Comparison of ENCODE assay signal across 26 cellular contexts in the genomic region with DNA sequence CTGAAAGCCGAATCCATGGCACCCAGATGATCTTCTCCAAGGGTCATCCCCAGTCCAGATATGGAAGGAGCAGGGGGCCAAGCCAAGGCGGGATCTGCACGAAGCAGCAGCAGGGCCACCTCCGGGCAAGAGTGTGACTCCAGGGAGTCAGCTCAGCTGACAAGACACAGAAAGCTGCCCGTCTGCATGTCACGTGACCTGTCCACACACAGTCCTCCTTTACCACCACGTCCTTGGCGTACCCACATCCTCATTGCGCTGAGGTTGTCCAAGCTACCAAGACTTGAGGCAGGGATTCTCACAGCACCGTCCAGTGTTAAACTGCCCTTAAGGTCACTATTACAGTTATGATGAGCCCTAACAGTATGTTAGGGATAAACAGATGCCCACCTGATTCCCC. TPM values are rescaled to one million over a fixed set of nuclear protein-coding genes. Genes with fewer than 3 reads are reported as not detected.
A peak's percentile ranks its signal among the peaks of the same experiment; 100 is the strongest.
DNase-seq lines count a peak whose midpoint lies in the region; ATAC-seq and FAIRE-seq lines count a peak whose summit lies in the region.
"Had no signal": no experiment of that assay in that cellular context is flagged by ENCODE, and none has a peak within 500 bp of the region (broad histone marks: within the 10 kb centered on the region; RNA-seq: fewer than 3 reads in every experiment).

No MANE protein-coding gene starts in this region.

- intact Hi-C loops in CD4-positive, alpha-beta memory T cell (cut with micrococcal nuclease): no loop called here
- intact Hi-C loops in right cardiac atrium (cut with DNase I): no loop called here

- peaks cover 38 to 86% (median 59%) of the 10 kb centered on the region in 4 donors for H3K4me1 Mint-ChIP-seq in CD4-positive, alpha-beta memory T cell
- peaks cover 61% of the 10 kb centered on the region for H3K4me1 Mint-ChIP-seq in central memory CD8-positive, alpha-beta T cell
- H3K4me1 Mint-ChIP-seq in natural killer cell treated with Interleukin-12 subunit alpha and Interleukin-12 subunit beta and Interleukin-15 and Interleukin-18, amount 100 ng/mL, for 72 hours (ENCODE audit: low read depth in 2 of 2): peaks cover 45 to 49% of the 10 kb centered on the region in 2 donors

- peak in 1 of 5 donors; percentile 35 for DNase-seq in CD4-positive, alpha-beta memory T cell
- DNase-seq in HTR-8/SVneo (ENCODE audit: insufficient read length, low spot score) (no peak), right cardiac atrium (no peak), middle frontal gyrus (ENCODE audit: extremely low spot score, low spot score) (no peak)
- DNase-seq in central memory CD8-positive, alpha-beta T cell (ENCODE audit: low spot score in 2 of 2): no peak
- peak; percentile 77 for DNase-seq in natural killer cell treated with Interleukin-12 subunit alpha and Interleukin-12 subunit beta and Interleukin-15 and Interleukin-18, amount 100 ng/mL, for 72 hours (ENCODE audit: low spot score)
- no peak for DNase-seq in activated CD4-positive, alpha-beta T cell treated with anti-CD3 and anti-CD28 coated beads, Interleukin-2, amount 50 U/mL, for 4 hours
- DNase-seq: activated CD4-positive, CD25-positive, alpha-beta regulatory T cell; activated CD8-positive, alpha-beta memory T cell treated with anti-CD3 and anti-CD28 coated beads for 24 hours; activated naive CD4-positive, alpha-beta T cell treated with anti-CD3 and anti-CD28 coated beads, Interleukin-2, amount 50 U/mL, for 16 hours; activated T-cell treated with anti-CD3 and anti-CD28 coated beads, Interleukin-2, amount 50 U/mL, for 48 hours; brain microvascular endothelial cell; dermis blood vessel endothelial cell; GF-D8; left ventricle myocardium inferior; midbrain; NCI-H1694; NCI-H2171; NCI-H524; Peyer's patch; stimulated activated CD4-positive, alpha-beta T cell treated with anti-CD3 and anti-CD28 coated beads, Interleukin-2, amount 100 ng/mL, for 48 hours; stimulated activated naive CD8-positive, alpha-beta T cell treated with anti-CD3 and anti-CD28 coated beads, Interleukin-15, Interleukin-2, amounts not matched to agents 100 U/mL and 50 U/mL, for 24 hours; thyroid gland had no signal

- no peaks in the 10 kb centered on the region for H3K27me3 Mint-ChIP-seq in CD4-positive, alpha-beta memory T cell
- H3K27me3 Mint-ChIP-seq in central memory CD8-positive, alpha-beta T cell: no peaks in the 10 kb centered on the region
- no peaks in the 10 kb centered on the region for H3K27me3 Mint-ChIP-seq in natural killer cell treated with Interleukin-12 subunit alpha and Interleukin-12 subunit beta and Interleukin-15 and Interleukin-18, amount 100 ng/mL, for 72 hours

- peak overlapping the region; percentile 57 to 92 (median 84) for H3K27ac Mint-ChIP-seq in CD4-positive, alpha-beta memory T cell
- H3K27ac Mint-ChIP-seq in central memory CD8-positive, alpha-beta T cell (ENCODE audit: low read depth): peak overlapping the region; percentile 54
- peak overlapping the region; percentile 3 to 45 for H3K27ac Mint-ChIP-seq in natural killer cell treated with Interleukin-12 subunit alpha and Interleukin-12 subunit beta and Interleukin-15 and Interleukin-18, amount 100 ng/mL, for 72 hours

- POLR2A ChIA-PET in CD4-positive, alpha-beta memory T cell (lab: Charles Lee; ENCODE audit: partially characterized antibody): interaction anchor here (0.9 to 2.7 kb wide), 4 partner anchors 8 to 14 kb away, joined by 3 to 10 read pairs (median 4); no protein-coding TSS in a partner anchor

- peaks cover 50% of the 10 kb centered on the region for H3K36me3 ChIP-seq in CD4-positive, alpha-beta memory T cell (ENCODE audit: insufficient read depth, low read length)

- no peak for ATAC-seq in central memory CD8-positive, alpha-beta T cell (replicated peaks; ENCODE audit: extremely low read depth, poor library complexity, severe bottlenecking)
- peak; percentile 56 to 76 for ATAC-seq in natural killer cell treated with Interleukin-12 subunit alpha and Interleukin-12 subunit beta and Interleukin-15 and Interleukin-18, amount 100 ng/mL, for 72 hours
- no peak for ATAC-seq in right cardiac atrium
- no peak for ATAC-seq in GM18868 (IDR thresholded peaks at IDR 0.05; ENCODE audit: unreplicated experiment)
- ATAC-seq: stimulated activated naive CD8-positive, alpha-beta T cell treated with anti-CD3 and anti-CD28 coated beads, Interleukin-15, Interleukin-2, amounts not matched to agents 100 U/mL and 50 U/mL, for 24 hours had no signal

- no peaks in the 10 kb centered on the region for H3K27me3 ChIP-seq in CD4-positive, alpha-beta memory T cell (ENCODE audit: insufficient read depth, low read length)
- H3K27me3 ChIP-seq in right cardiac atrium (ENCODE audit: control insufficient read depth, insufficient read depth): no peaks in the 10 kb centered on the region
- H3K27me3 ChIP-seq: brain microvascular endothelial cell, Peyer's patch, thyroid gland had no signal

- H3K9me3 Mint-ChIP-seq in CD4-positive, alpha-beta memory T cell: peaks cover 0 to 7% (median 0%) of the 10 kb centered on the region in 8 donors
- H3K9me3 Mint-ChIP-seq in central memory CD8-positive, alpha-beta T cell: no peaks in the 10 kb centered on the region
- H3K9me3 Mint-ChIP-seq in natural killer cell treated with Interleukin-12 subunit alpha and Interleukin-12 subunit beta and Interleukin-15 and Interleukin-18, amount 100 ng/mL, for 72 hours: no peaks in the 10 kb centered on the region
- H3K9me3 Mint-ChIP-seq: T-helper 2 cell treated with Interferon-gamma antibody and Interleukin-4, amounts not matched to agents 5 μg/mL and 100 μg/mL, for 36 hours had no signal

- H3K36me3 Mint-ChIP-seq in CD4-positive, alpha-beta memory T cell: peaks cover 48 to 72% of the 10 kb centered on the region in 2 donors
- H3K36me3 Mint-ChIP-seq in central memory CD8-positive, alpha-beta T cell (ENCODE audit: insufficient read depth): peaks cover 56% of the 10 kb centered on the region
- H3K36me3 Mint-ChIP-seq in natural killer cell treated with Interleukin-12 subunit alpha and Interleukin-12 subunit beta and Interleukin-15 and Interleukin-18, amount 100 ng/mL, for 72 hours: peaks cover 12% of the 10 kb centered on the region

- H3K4me3 Mint-ChIP-seq in CD4-positive, alpha-beta memory T cell: no peak overlapping the region
- peak overlapping the region; percentile 53 for H3K4me3 Mint-ChIP-seq in central memory CD8-positive, alpha-beta T cell
- H3K4me3 Mint-ChIP-seq in natural killer cell treated with Interleukin-12 subunit alpha and Interleukin-12 subunit beta and Interleukin-15 and Interleukin-18, amount 100 ng/mL, for 72 hours: peak overlapping the region; percentile 16
- H3K4me3 Mint-ChIP-seq: T-helper 2 cell treated with Interferon-gamma antibody and Interleukin-4, amounts not matched to agents 5 μg/mL and 100 μg/mL, for 36 hours had no signal

- CTCF ChIA-PET in CD4-positive, alpha-beta memory T cell (lab: Charles Lee; ENCODE audit: partially characterized antibody): interaction anchor here (1.8 kb wide), 1 partner anchor 85 kb away, joined by 4 read pairs; no protein-coding TSS in a partner anchor

- no peak overlapping the region for H3K27ac ChIP-seq in CD4-positive, alpha-beta memory T cell (ENCODE audit: low read depth, low read length)
- H3K27ac ChIP-seq in right cardiac atrium (ENCODE audit: low read length): no peak overlapping the region
- H3K27ac ChIP-seq: brain microvascular endothelial cell, Peyer's patch had no signal

- WGBS in right cardiac atrium: 79% methylated on average over 10 of the region's 10 CpGs

- H3K4me3 ChIP-seq in CD4-positive, alpha-beta memory T cell (ENCODE audit: low read length in 2 of 2): no peak overlapping the region
- no peak overlapping the region for H3K4me3 ChIP-seq in right cardiac atrium (ENCODE audit: low read length)
- H3K4me3 ChIP-seq: left ventricle myocardium inferior, Peyer's patch, smooth muscle cell, thyroid gland had no signal

- peaks cover 43% of the 10 kb centered on the region for H3K4me1 ChIP-seq in CD4-positive, alpha-beta memory T cell (ENCODE audit: insufficient read depth, low read length)
- H3K4me1 ChIP-seq in right cardiac atrium (ENCODE audit: control insufficient read depth, insufficient read depth, low read length): peaks cover 7% of the 10 kb centered on the region

- H3K9me3 ChIP-seq in CD4-positive, alpha-beta memory T cell (ENCODE audit: control insufficient read depth in 1 of 2, low read length in 2 of 2): no peaks in the 10 kb centered on the region
- no peaks in the 10 kb centered on the region for H3K9me3 ChIP-seq in right cardiac atrium (ENCODE audit: control insufficient read depth, low read length)
- H3K9me3 ChIP-seq: left ventricle myocardium inferior, Peyer's patch, thyroid gland had no signal

- peak; percentile 9 for FAIRE-seq in HTR-8/SVneo (lab: Jason Lieb, UNC)

RNA-seq across cellular contexts. Expression of gene CYTH1, which starts 11.3 kb away (rescaled TPM):
- total RNA-seq in CD4-positive, alpha-beta memory T cell: 100 to 1,000 TPM; 380 to 390 TPM
- polyA plus RNA-seq in CD4-positive, alpha-beta memory T cell: 100 to 1,000 TPM; 271 to 370 TPM
- 100 to 1,000 TPM; 111 to 149 TPM for total RNA-seq in natural killer cell treated with Interleukin-12 subunit alpha and Interleukin-12 subunit beta and Interleukin-15 and Interleukin-18, amount 100 ng/mL, for 72 hours
- 10 to 100 TPM; 31.2 to 39.1 (median 36.7) TPM for total RNA-seq in right cardiac atrium
- 22.5 TPM for polyA plus RNA-seq in right cardiac atrium

RNA-seq across cellular contexts. Expression of gene USP36, which starts 47.2 kb away (rescaled TPM):
- 100 to 1,000 TPM; 181 to 183 TPM for total RNA-seq in CD4-positive, alpha-beta memory T cell
- 10 to 100 TPM; 35.4 to 55.1 TPM for polyA plus RNA-seq in CD4-positive, alpha-beta memory T cell
- total RNA-seq in natural killer cell treated with Interleukin-12 subunit alpha and Interleukin-12 subunit beta and Interleukin-15 and Interleukin-18, amount 100 ng/mL, for 72 hours: 100 to 1,000 TPM in 1 of 2 donors, 10 to 100 TPM in 1; 75.2 to 154 TPM
- 10 to 100 TPM; 25.1 to 42.9 (median 29.0) TPM for total RNA-seq in right cardiac atrium
- 16.2 TPM for polyA plus RNA-seq in right cardiac atrium

Comparison
In these comparisons a context has a peak if more than half of its experiments do, and no peak if none do; other contexts are left out.
1. H3K27ac Mint-ChIP-seq: peak in every context shown above with its lines; median percentile 84 in CD4-positive, alpha-beta memory T cell; 54 in central memory CD8-positive, alpha-beta T cell; 24 in natural killer cell treated with Interleukin-12 subunit alpha and Interleukin-12 subunit beta and Interleukin-15 and Interleukin-18, amount 100 ng/mL, for 72 hours.
2. H3K4me3 Mint-ChIP-seq: peak in central memory CD8-positive, alpha-beta T cell (single experiment) and natural killer cell treated with Interleukin-12 subunit alpha and Interleukin-12 subunit beta and Interleukin-15 and Interleukin-18, amount 100 ng/mL, for 72 hours (single experiment); none in CD4-positive, alpha-beta memory T cell (0 of 8).
3. ATAC-seq: peak in natural killer cell treated with Interleukin-12 subunit alpha and Interleukin-12 subunit beta and Interleukin-15 and Interleukin-18, amount 100 ng/mL, for 72 hours (2 of 2); none in central memory CD8-positive, alpha-beta T cell (single experiment), right cardiac atrium (0 of 2) and GM18868 (single experiment).